In genomic region chr2:121705958-121706357, GRCh38 we compare ENCODE assay signal across 29 cellular contexts.
"Had no signal": no experiment of that assay in that cellular context is flagged by ENCODE, and none has a peak within 500 bp of the region (broad histone marks: within the 10 kb centered on the region; RNA-seq: fewer than 3 reads in every experiment).

No MANE protein-coding gene starts in this region.

- ATAC-seq: activated CD4-positive, alpha-beta T cell treated with anti-CD3 and anti-CD28 coated beads for 36 hours; activated CD8-positive, alpha-beta memory T cell treated with anti-CD3 and anti-CD28 coated beads, Interleukin-2, amount 10 ng/mL, durations not matched to agents 7 days and 5 days; activated CD8-positive, alpha-beta T cell treated with anti-CD3 and anti-CD28 coated beads, Interleukin-2, amount 10 ng/mL, durations not matched to agents 7 days and 5 days; activated naive CD8-positive, alpha-beta T cell treated with anti-CD3 and anti-CD28 coated beads, Interleukin-2, amount 50 U/mL, for 24 hours; esophagus mucosa; T-helper 17 cell had no signal

- H3K36me3 ChIP-seq: adrenal gland, breast epithelium, cardiac muscle cell, colonic mucosa had no signal

- H3K4me3 ChIP-seq: adrenal gland, breast epithelium, cardiac muscle cell, colonic mucosa had no signal

- H3K27me3 ChIP-seq: adrenal gland, breast epithelium, cardiac muscle cell, colonic mucosa had no signal

- H3K9me3 ChIP-seq: adrenal gland, breast epithelium, colonic mucosa had no signal

- DNase-seq: activated CD4-positive, alpha-beta memory T cell treated with anti-CD3 and anti-CD28 coated beads for 36 hours; activated CD4-positive, alpha-beta T cell treated with anti-CD3 and anti-CD28 coated beads for 36 hours; activated CD4-positive, alpha-beta T cell treated with anti-CD3 and anti-CD28 coated beads, Interleukin-2, amount 10 ng/mL, durations not matched to agents 24 days and 14 days; activated CD4-positive, CD25-positive, alpha-beta regulatory T cell; activated CD4-positive, CD25-positive, alpha-beta regulatory T cell treated with anti-CD3 and anti-CD28 coated beads, Interleukin-2, amount 50 U/mL, for 72 hours; activated CD8-positive, alpha-beta memory T cell treated with anti-CD3 and anti-CD28 coated beads, Interleukin-2, amount 10 ng/mL, durations not matched to agents 7 days and 5 days; activated CD8-positive, alpha-beta memory T cell treated with anti-CD3 and anti-CD28 coated beads, Interleukin-2, amount 50 U/mL, for 4 hours; activated CD8-positive, alpha-beta T cell treated with anti-CD3 and anti-CD28 coated beads, Interleukin-2, amount 10 ng/mL, durations not matched to agents 7 days and 5 days; activated effector memory CD4-positive, alpha-beta T cell treated with anti-CD3 and anti-CD28 coated beads, Interleukin-2, amount 50 U/mL, for 16 hours; activated naive CD4-positive, alpha-beta T cell treated with anti-CD3 and anti-CD28 coated beads for 36 hours; activated naive CD8-positive, alpha-beta T cell treated with anti-CD3 and anti-CD28 coated beads for 36 hours; activated naive CD8-positive, alpha-beta T cell treated with anti-CD3 and anti-CD28 coated beads, Interleukin-2, amount 50 U/mL, for 24 hours; activated T-cell treated with anti-CD3 and anti-CD28 coated beads, Interleukin-2, amount 50 U/mL, for 1 hour; activated T-cell treated with anti-CD3 and anti-CD28 coated beads, Interleukin-2, amount 50 U/mL, for 48 hours; adrenal gland; amygdala; aorta; central memory CD4-positive, alpha-beta T cell; cerebellar nuclear complex; colonic mucosa; effector memory CD4-positive, alpha-beta T cell; foreskin fibroblast; head of caudate nucleus; T-helper 1 cell; T-helper 17 cell; T1000 had no signal

- H3K4me1 ChIP-seq: adrenal gland, breast epithelium, colonic mucosa had no signal

- H3K27ac ChIP-seq: adrenal gland, breast epithelium, cardiac muscle cell, colonic mucosa had no signal
